In genomic region chr6:27866370-27867050, GRCh38 we compare ENCODE assay signal across 8 cellular contexts. TPM values are rescaled to one million over a fixed set of nuclear protein-coding genes. Genes with fewer than 3 reads are reported as not detected.
DNase-seq lines count a peak whose midpoint lies in the region; ATAC-seq, FAIRE-seq and TF ChIP-seq lines count a peak whose summit lies in the region.

No MANE protein-coding gene starts in this region.

- peaks cover 0 to 41% (median 1%) of the 10 kb centered on the region in 4 donors for H3K27me3 ChIP-seq in pancreas

- WGBS in pancreas, 2 donors: 13 to 14% methylated on average over 27 of the region's 27 CpGs

- H3K27ac ChIP-seq in pancreas: no peak overlapping the region

- no peaks in the 10 kb centered on the region for H3K36me3 ChIP-seq in pancreas

- peaks cover 4 to 13% (median 9%) of the 10 kb centered on the region in 3 donors for H3K4me1 ChIP-seq in pancreas

- H3K4me3 ChIP-seq in foreskin fibroblast (ENCODE audit: low read depth in 1 of 2, low read length in 2 of 2): peak overlapping the region; percentile 77 to 81
- peak overlapping the region in 3 of 4 donors; percentile 19 to 52 (median 46) for H3K4me3 ChIP-seq in pancreas

- DNase-seq in EH (ENCODE audit: low read depth): peak; percentile 83
- peak; percentile 79 for DNase-seq in NCI-H82 treated with DMSO at 0.1 percent for 48 hours (lab: John Stamatoyannopoulos, UW; ENCODE audit: unreplicated experiment)
- peak; percentile 3 for DNase-seq in activated T-helper 1 cell treated with Interleukin-2 at 50 U/mL for 16 hours (ENCODE audit: low read depth)
- peak; percentile 36 to 76 for DNase-seq in foreskin fibroblast
- peak in 1 of 6 donors; percentile 17 for DNase-seq in pancreas

- TF ChIP-seq CTCF in foreskin fibroblast (IDR thresholded peaks at IDR 0.05; ENCODE audit: low read depth, low read length) (no peak), pancreas (IDR thresholded peaks at IDR 0.05) (no peak)

- FAIRE-seq in pancreas (lab: Jason Lieb, UNC): no peak

- no peaks in the 10 kb centered on the region for H3K9me3 ChIP-seq in pancreas

- ATAC-seq in HG02759 (IDR thresholded peaks at IDR 0.05; ENCODE audit: unreplicated experiment) (peak; percentile 16), pancreas (peak in 3 of 4 donors; percentile 32 to 39 (median 38)), HG02840 (IDR thresholded peaks at IDR 0.05; ENCODE audit: low FRiP score, unreplicated experiment) (no peak), HG03565 (IDR thresholded peaks at IDR 0.05; ENCODE audit: unreplicated experiment) (no peak)

- intact Hi-C loops in pancreas (cut with DNase I): no loop called here

RNA-seq across cellular contexts. Expression of gene OR2B2, which starts 45.7 kb away (rescaled TPM):
- total RNA-seq in pancreas: not detected
- polyA plus RNA-seq in pancreas: not detected

Comparison
In these comparisons a context has a peak if more than half of its experiments do, and no peak if none do; other contexts are left out.
1. ATAC-seq: peak in HG02759 (single experiment) and pancreas (3 of 4); none in HG02840 (single experiment) and HG03565 (single experiment).